In the genomic region with DNA sequence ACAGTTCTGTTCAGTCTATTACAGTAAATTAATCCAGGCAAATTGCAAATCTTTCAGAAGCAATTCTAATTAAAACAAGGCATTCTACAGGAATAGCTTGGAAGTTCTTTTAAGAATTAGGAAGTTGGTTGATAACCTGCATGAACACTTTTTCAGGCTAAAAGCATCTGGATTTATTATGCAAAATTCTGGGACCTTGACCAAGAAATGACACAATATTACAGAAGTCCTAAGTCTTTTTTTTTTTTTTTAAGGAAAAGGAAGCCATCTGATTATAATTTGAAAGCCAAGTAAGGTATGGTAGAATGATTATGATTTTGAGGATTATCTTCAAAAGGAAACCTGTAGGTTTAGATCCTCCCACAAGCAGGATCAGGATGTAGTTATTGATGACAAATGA, we compare ENCODE assay signal across 18 cellular contexts.
"Had no signal": no experiment of that assay in that cellular context is flagged by ENCODE, and none has a peak within 500 bp of the region (broad histone marks: within the 10 kb centered on the region; RNA-seq: fewer than 3 reads in every experiment).

No MANE protein-coding gene starts in this region.

- ATAC-seq: activated CD4-positive, CD25-positive, alpha-beta regulatory T cell treated with anti-CD3 and anti-CD28 coated beads, Interleukin-2, amount 50 U/mL, for 24 hours; activated T-cell treated with anti-CD3 and anti-CD28 coated beads, Interleukin-2, amount 50 U/mL, for 4 hours; foreskin keratinocyte had no signal

- H3K36me3 ChIP-seq: ascending aorta, left ventricle myocardium inferior, prostate gland, right atrium auricular region had no signal

- H3K27ac ChIP-seq: ascending aorta, foreskin keratinocyte, left ventricle myocardium inferior, prostate gland, right atrium auricular region, skin epidermis had no signal

- H3K9me3 ChIP-seq: ascending aorta, left ventricle myocardium inferior, prostate gland, right atrium auricular region had no signal

- DNase-seq: activated CD4-positive, alpha-beta T cell treated with anti-CD3 and anti-CD28 coated beads, Interleukin-2, amount 50 U/mL, for 1 hour; activated CD8-positive, alpha-beta memory T cell treated with anti-CD3 and anti-CD28 coated beads, Interleukin-2, amount 50 U/mL, for 4 hours; activated naive CD4-positive, alpha-beta T cell treated with anti-CD3 and anti-CD28 coated beads, Interleukin-2, amount 10 ng/mL, durations not matched to agents 7 days and 5 days; activated T-cell treated with anti-CD3 and anti-CD28 coated beads, Interleukin-2, amount 50 U/mL, for 4 hours; cerebellar nuclear complex; cortex of kidney; erythroblast; foreskin keratinocyte; glutamatergic neuron; left ventricle myocardium inferior; mammary epithelial cell had no signal

- H3K4me1 ChIP-seq: ascending aorta, left ventricle myocardium inferior, prostate gland, right atrium auricular region had no signal

- H3K4me3 ChIP-seq: ascending aorta, left ventricle myocardium inferior, prostate gland, right atrium auricular region, skin epidermis had no signal

- H3K27me3 ChIP-seq: ascending aorta, foreskin keratinocyte, right atrium auricular region had no signal

- FAIRE-seq: bronchial epithelial cell, endometrium had no signal
